28 cellular contexts compared by ENCODE assay signal in the genomic region with DNA sequence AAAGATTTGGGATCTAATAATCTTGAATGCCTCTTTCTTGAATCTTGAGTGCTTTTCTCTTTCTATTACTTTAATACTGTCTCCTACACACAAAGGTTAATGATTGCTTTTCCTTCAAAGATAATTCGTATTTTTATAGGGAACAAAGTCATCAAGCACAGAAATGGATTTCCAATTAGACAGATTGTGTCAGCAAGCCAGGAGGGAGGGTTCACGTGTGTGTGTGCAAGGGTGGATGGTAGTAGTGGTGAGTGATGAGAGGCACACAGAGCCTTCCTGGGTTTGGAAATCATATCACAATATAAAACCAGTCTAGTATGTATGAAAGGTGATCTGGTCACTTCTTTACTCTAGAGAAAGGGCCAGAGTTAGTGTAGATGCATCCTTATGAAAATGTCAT.
"Had no signal": no experiment of that assay in that cellular context is flagged by ENCODE, and none has a peak within 500 bp of the region (broad histone marks: within the 10 kb centered on the region; RNA-seq: fewer than 3 reads in every experiment).

No MANE protein-coding gene starts in this region.

- H3K4me3 ChIP-seq: ascending aorta, breast epithelium, cardiac muscle cell, coronary artery, dorsolateral prefrontal cortex had no signal

- H3K9me3 ChIP-seq: ascending aorta, breast epithelium had no signal

- H3K27ac ChIP-seq: ascending aorta, breast epithelium, cardiac muscle cell, coronary artery, dorsolateral prefrontal cortex had no signal

- FAIRE-seq: frontal cortex had no signal

- H3K27me3 ChIP-seq: ascending aorta, breast epithelium, cardiac muscle cell, dorsolateral prefrontal cortex had no signal

- H3K4me1 ChIP-seq: breast epithelium had no signal

- H3K36me3 ChIP-seq: ascending aorta, breast epithelium, cardiac muscle cell had no signal

- DNase-seq: activated CD4-positive, alpha-beta memory T cell treated with anti-CD3 and anti-CD28 coated beads, Interleukin-2, amount 10 ng/mL, durations not matched to agents 7 days and 5 days; activated CD4-positive, alpha-beta T cell treated with anti-CD3 and anti-CD28 coated beads for 1 hour; activated CD4-positive, alpha-beta T cell treated with anti-CD3 and anti-CD28 coated beads for 4 hours; activated CD4-positive, alpha-beta T cell treated with anti-CD3 and anti-CD28 coated beads, Interleukin-2, amount 10 ng/mL, durations not matched to agents 7 days and 5 days; activated CD4-positive, alpha-beta T cell treated with anti-CD3 and anti-CD28 coated beads, Interleukin-2, amount 50 U/mL, for 4 hours; activated CD8-positive, alpha-beta memory T cell treated with anti-CD3 and anti-CD28 coated beads, Interleukin-2, amount 50 U/mL, for 48 hours; activated gamma-delta T cell; activated naive CD4-positive, alpha-beta T cell; activated naive CD4-positive, alpha-beta T cell treated with anti-CD3 and anti-CD28 coated beads, Interleukin-2, amount 10 ng/mL, durations not matched to agents 7 days and 5 days; activated naive CD8-positive, alpha-beta T cell treated with anti-CD3 and anti-CD28 coated beads, Interleukin-2, amount 10 ng/mL, durations not matched to agents 7 days and 5 days; activated T-cell treated with anti-CD3 and anti-CD28 coated beads for 4 hours; activated T-cell treated with anti-CD3 and anti-CD28 coated beads, Interleukin-2, amount 50 U/mL, for 24 hours; activated T-cell treated with anti-CD3 and anti-CD28 coated beads, Interleukin-2, amount 50 U/mL, for 72 hours; central memory CD4-positive, alpha-beta T cell; cerebellar nuclear complex; dorsolateral prefrontal cortex; effector memory CD4-positive, alpha-beta T cell; endodermal cell; foreskin fibroblast; T-helper 2 cell had no signal

- ATAC-seq: activated naive CD4-positive, alpha-beta T cell treated with anti-CD3 and anti-CD28 coated beads, Interleukin-2, amount 50 U/mL, for 72 hours; activated T-cell treated with anti-CD3 and anti-CD28 coated beads, Interleukin-2, amount 50 U/mL, for 72 hours; esophagus mucosa; WTC11 had no signal
